12 cellular contexts compared by ENCODE assay signal in genomic region chr2:240249423-240250149, GRCh38.
A peak's percentile ranks its signal among the peaks of the same experiment; 100 is the strongest.
DNase-seq lines count a peak whose midpoint lies in the region; ATAC-seq and TF ChIP-seq lines count a peak whose summit lies in the region.
"Had no signal": no experiment of that assay in that cellular context is flagged by ENCODE, and none has a peak within 500 bp of the region (broad histone marks: within the 10 kb centered on the region; RNA-seq: fewer than 3 reads in every experiment).

No MANE protein-coding gene starts in this region.

- H3K4me3 Mint-ChIP-seq in Caco-2 (ENCODE audit: unreplicated experiment): peak overlapping the region; percentile 29
- no peak overlapping the region for H3K4me3 Mint-ChIP-seq in activated CD8-positive, alpha-beta memory T cell treated with anti-CD3 and anti-CD28 coated beads, Interleukin-2, amount 10 ng/mL, durations not matched to agents 7 days and 5 days
- no peak overlapping the region for H3K4me3 Mint-ChIP-seq in activated T-cell treated with anti-CD3 and anti-CD28 coated beads, Interleukin-2, amount 50 U/mL, for 72 hours
- H3K4me3 Mint-ChIP-seq: CD8-positive, alpha-beta T cell; T-helper 2 cell treated with Interferon-gamma antibody and Interleukin-4, amounts not matched to agents 5 μg/mL and 100 μg/mL, for 36 hours had no signal

- no peaks in the 10 kb centered on the region for H3K4me1 Mint-ChIP-seq in Caco-2 (ENCODE audit: low read depth, unreplicated experiment)
- H3K4me1 Mint-ChIP-seq in activated CD8-positive, alpha-beta memory T cell treated with anti-CD3 and anti-CD28 coated beads, Interleukin-2, amount 10 ng/mL, durations not matched to agents 7 days and 5 days: no peaks in the 10 kb centered on the region
- H3K4me1 Mint-ChIP-seq in activated T-cell treated with anti-CD3 and anti-CD28 coated beads, Interleukin-2, amount 50 U/mL, for 72 hours (ENCODE audit: low read depth): no peaks in the 10 kb centered on the region

- H3K36me3 ChIP-seq in Caco-2 (ENCODE audit: control insufficient read depth, insufficient read depth, low read length) (no peaks in the 10 kb centered on the region; the same call in 1 of the 2 replicates), GM23248 (ENCODE audit: low read depth) (no peaks in the 10 kb centered on the region), Karpas-422 (ENCODE audit: insufficient read depth, low read length) (no peaks in the 10 kb centered on the region)

- POLR2A ChIA-PET in Caco-2 (lab: Charles Lee): no interaction called here

- H3K4me1 ChIP-seq in Caco-2 (peaks cover 49% of the 10 kb centered on the region), GM23248 (ENCODE audit: insufficient read depth) (peaks cover 10% of the 10 kb centered on the region), Karpas-422 (ENCODE audit: low read length) (no peaks in the 10 kb centered on the region)

- no peak for ATAC-seq in activated CD8-positive, alpha-beta memory T cell treated with anti-CD3 and anti-CD28 coated beads, Interleukin-2, amount 10 ng/mL, durations not matched to agents 7 days and 5 days
- no peak for ATAC-seq in activated T-cell treated with anti-CD3 and anti-CD28 coated beads, Interleukin-2, amount 50 U/mL, for 72 hours (replicated peaks in 1 of 2)
- ATAC-seq: body of pancreas; CD8-positive, alpha-beta T cell had no signal

- H3K27me3 ChIP-seq in Caco-2 (replicated peaks; ENCODE audit: control insufficient read depth, insufficient read depth, low read length): no peaks in the 10 kb centered on the region
- H3K27me3 ChIP-seq in GM23248 (replicated peaks; ENCODE audit: insufficient read depth): no peaks in the 10 kb centered on the region
- H3K27me3 ChIP-seq in Karpas-422 (ENCODE audit: low read length): no peaks in the 10 kb centered on the region
- H3K27me3 ChIP-seq: body of pancreas had no signal

- no peaks in the 10 kb centered on the region for H3K27me3 Mint-ChIP-seq in Caco-2 (ENCODE audit: insufficient read depth, unreplicated experiment)
- H3K27me3 Mint-ChIP-seq in activated CD8-positive, alpha-beta memory T cell treated with anti-CD3 and anti-CD28 coated beads, Interleukin-2, amount 10 ng/mL, durations not matched to agents 7 days and 5 days: no peaks in the 10 kb centered on the region
- H3K27me3 Mint-ChIP-seq in activated T-cell treated with anti-CD3 and anti-CD28 coated beads, Interleukin-2, amount 50 U/mL, for 72 hours (ENCODE audit: low read depth): peaks cover 3% of the 10 kb centered on the region

- H3K27ac ChIP-seq in GM23248 (no peak overlapping the region), Karpas-422 (ENCODE audit: low read length) (no peak overlapping the region)

- in situ Hi-C loops in GM23248 (cut with MboI): no loop called here

- H3K4me2 ChIP-seq in GM23248 (ENCODE audit: unreplicated experiment) (no peak overlapping the region), Karpas-422 (ENCODE audit: low read depth, low read length, poor library complexity, severe bottlenecking) (no peak overlapping the region)

- H3K9ac ChIP-seq in GM23248: no peak overlapping the region
- no peak overlapping the region for H3K9ac ChIP-seq in Karpas-422 (ENCODE audit: low read length)

- 84 to 90% methylated on average over 20 to 21 of the region's 21 CpGs for WGBS in GM23248 (ENCODE audit: low coverage in 1 of 2, low lambda C conversion rate in 2 of 2, missing lambda C conversion rate in 2 of 2), 2 experiments

- H3K27ac Mint-ChIP-seq in Caco-2 (ENCODE audit: unreplicated experiment): peak overlapping the region; percentile 61
- H3K27ac Mint-ChIP-seq in activated CD8-positive, alpha-beta memory T cell treated with anti-CD3 and anti-CD28 coated beads, Interleukin-2, amount 10 ng/mL, durations not matched to agents 7 days and 5 days: no peak overlapping the region
- H3K27ac Mint-ChIP-seq in activated T-cell treated with anti-CD3 and anti-CD28 coated beads, Interleukin-2, amount 50 U/mL, for 72 hours: no peak overlapping the region
- H3K27ac Mint-ChIP-seq: CD8-positive, alpha-beta T cell; T-helper 2 cell treated with Interferon-gamma antibody and Interleukin-4, amounts not matched to agents 5 μg/mL and 100 μg/mL, for 36 hours had no signal

- H3K9me3 ChIP-seq in Caco-2: no peaks in the 10 kb centered on the region
- H3K9me3 ChIP-seq in GM23248 (ENCODE audit: low read depth): no peaks in the 10 kb centered on the region
- H3K9me3 ChIP-seq in Karpas-422 (ENCODE audit: low read length): no peaks in the 10 kb centered on the region
- H3K9me3 ChIP-seq: body of pancreas had no signal

- BruUV-seq in Caco-2 (replicated peaks; lab: Mats Ljungman, UMichigan): no TSS peak

- H3F3A ChIP-seq in GM23248 (ENCODE audit: insufficient read depth): no peaks in the 10 kb centered on the region

- H3K4me3 ChIP-seq in Caco-2 (ENCODE audit: low read depth, low read length) (no peak overlapping the region), GM23248 (no peak overlapping the region), Karpas-422 (ENCODE audit: low read length) (no peak overlapping the region)
- H3K4me3 ChIP-seq: body of pancreas had no signal

- peaks cover 83% of the 10 kb centered on the region for H3K36me3 Mint-ChIP-seq in Caco-2 (ENCODE audit: insufficient read depth, unreplicated experiment)
- H3K36me3 Mint-ChIP-seq in activated CD8-positive, alpha-beta memory T cell treated with anti-CD3 and anti-CD28 coated beads, Interleukin-2, amount 10 ng/mL, durations not matched to agents 7 days and 5 days: no peaks in the 10 kb centered on the region
- H3K36me3 Mint-ChIP-seq in activated T-cell treated with anti-CD3 and anti-CD28 coated beads, Interleukin-2, amount 50 U/mL, for 72 hours (ENCODE audit: insufficient read depth in 2 of 2): no peaks in the 10 kb centered on the region
- H3K36me3 Mint-ChIP-seq: CD8-positive, alpha-beta T cell had no signal

- no peak for DNase-seq in Caco-2
- peak; percentile 39 for DNase-seq in activated CD8-positive, alpha-beta memory T cell treated with anti-CD3 and anti-CD28 coated beads, Interleukin-2, amount 10 ng/mL, durations not matched to agents 7 days and 5 days
- DNase-seq in hypothalamus (lab: John Stamatoyannopoulos, UW): peak in 27 of 51 donors; percentile 25 to 76 (median 58)
- peak; percentile 78 for DNase-seq in putamen (ENCODE audit: low spot score)
- DNase-seq in activated naive CD4-positive, alpha-beta T cell treated with anti-CD3 and anti-CD28 coated beads, Interleukin-2, amount 50 U/mL, for 16 hours: no peak
- DNase-seq in GM23248: no peak
- no peak for DNase-seq in activated T-cell treated with anti-CD3 and anti-CD28 coated beads, Interleukin-2, amount 50 U/mL, for 72 hours
- no peak for DNase-seq in Karpas-422
- DNase-seq: NCI-H1436 treated with DMSO at 0.1 percent for 48 hours had no signal

- TF ChIP-seq CTCF in Caco-2 (IDR thresholded peaks at IDR 0.05; ENCODE audit: insufficient read depth in 1 of 2, low read depth in 1 of 2, low read length in 1 of 2, severe bottlenecking in 1 of 2, unreplicated experiment in 1 of 2): no peak

- H4K20me1 ChIP-seq in GM23248 (ENCODE audit: insufficient read depth): no peaks in the 10 kb centered on the region
- no peaks in the 10 kb centered on the region for H4K20me1 ChIP-seq in Karpas-422 (ENCODE audit: insufficient read depth, low read depth, low read length)

- H2AFZ ChIP-seq in GM23248: no peak overlapping the region
- H2AFZ ChIP-seq in Karpas-422 (ENCODE audit: low read length): no peak overlapping the region

- H3K79me2 ChIP-seq in GM23248 (ENCODE audit: insufficient read depth): no peaks in the 10 kb centered on the region
- no peaks in the 10 kb centered on the region for H3K79me2 ChIP-seq in Karpas-422 (ENCODE audit: low read length)

- H3K9me2 ChIP-seq in GM23248 (ENCODE audit: insufficient read depth): no peaks in the 10 kb centered on the region
- no peaks in the 10 kb centered on the region for H3K9me2 ChIP-seq in Karpas-422 (replicated peaks; ENCODE audit: insufficient read depth, low read length)

- no peaks in the 10 kb centered on the region for H3K9me3 Mint-ChIP-seq in Caco-2 (ENCODE audit: unreplicated experiment)
- H3K9me3 Mint-ChIP-seq in activated CD8-positive, alpha-beta memory T cell treated with anti-CD3 and anti-CD28 coated beads, Interleukin-2, amount 10 ng/mL, durations not matched to agents 7 days and 5 days (ENCODE audit: low read depth): no peaks in the 10 kb centered on the region
- H3K9me3 Mint-ChIP-seq in activated T-cell treated with anti-CD3 and anti-CD28 coated beads, Interleukin-2, amount 50 U/mL, for 72 hours: no peaks in the 10 kb centered on the region
- H3K9me3 Mint-ChIP-seq: CD8-positive, alpha-beta T cell; T-helper 2 cell treated with Interferon-gamma antibody and Interleukin-4, amounts not matched to agents 5 μg/mL and 100 μg/mL, for 36 hours had no signal

- CTCF ChIA-PET in Caco-2 (lab: Charles Lee): no interaction called here
- CTCF ChIA-PET in activated CD8-positive, alpha-beta memory T cell treated with anti-CD3 and anti-CD28 coated beads, Interleukin-2, amount 10 ng/mL, durations not matched to agents 7 days and 5 days (lab: Charles Lee): no interaction called here

- intact Hi-C loops in Caco-2 (cut with micrococcal nuclease; ENCODE audit: unreplicated experiment): no loop called here

Comparison
In these comparisons a context has a peak if more than half of its experiments do, and no peak if none do; other contexts are left out.
1. DNase-seq: peak in activated CD8-positive, alpha-beta memory T cell treated with anti-CD3 and anti-CD28 coated beads, Interleukin-2, amount 10 ng/mL, durations not matched to agents 7 days and 5 days (single experiment), hypothalamus (27 of 51) and putamen (single experiment); none in Caco-2 (0 of 2), activated naive CD4-positive, alpha-beta T cell treated with anti-CD3 and anti-CD28 coated beads, Interleukin-2, amount 50 U/mL, for 16 hours (single experiment), GM23248 (single experiment), activated T-cell treated with anti-CD3 and anti-CD28 coated beads, Interleukin-2, amount 50 U/mL, for 72 hours (0 of 2) and Karpas-422 (single experiment).